In genomic region chr12:64459388-64460024, GRCh38 we compare ENCODE assay signal across 8 cellular contexts. TPM values are rescaled to one million over a fixed set of nuclear protein-coding genes. Genes with fewer than 3 reads are reported as not detected.
DNase-seq lines count a peak whose midpoint lies in the region; ATAC-seq, FAIRE-seq and TF ChIP-seq lines count a peak whose summit lies in the region.

No MANE protein-coding gene starts in this region.

- in situ Hi-C loops in GM13976 (cut with MboI; ENCODE audit: low sequenced_read_pairs, unreplicated experiment), result no loop called here

- no peak for FAIRE-seq in GM12891 (lab: Jason Lieb, UNC)

- TF ChIP-seq POLR2A in GM12891 (IDR thresholded peaks at IDR 0.05; ENCODE audit: low read depth, low read length), result no peak

- no peaks in the 10 kb centered on the region for H3K27me3 Mint-ChIP-seq in activated naive CD8-positive, alpha-beta T cell treated with anti-CD3 and anti-CD28 coated beads, Interleukin-2, amount 10 ng/mL, durations not matched to agents 7 days and 5 days
- H3K27me3 Mint-ChIP-seq in memory B cell, result no peaks in the 10 kb centered on the region

- POLR2A ChIA-PET in activated naive CD8-positive, alpha-beta T cell treated with anti-CD3 and anti-CD28 coated beads, Interleukin-2, amount 10 ng/mL, durations not matched to agents 7 days and 5 days (lab: Charles Lee), result interaction anchor here (1.5 kb wide), 1 partner anchor 56 kb away, joined by 4 read pairs; the partner anchor contains the start of gene XPOT

- peak overlapping the region; percentile 84 for H3K4me3 Mint-ChIP-seq in activated naive CD8-positive, alpha-beta T cell treated with anti-CD3 and anti-CD28 coated beads, Interleukin-2, amount 10 ng/mL, durations not matched to agents 7 days and 5 days
- H3K4me3 Mint-ChIP-seq in memory B cell, result peak overlapping the region; percentile 84

- ATAC-seq in HG02981 (IDR thresholded peaks at IDR 0.05; ENCODE audit: unreplicated experiment) (peak; percentile 54), memory B cell (ENCODE audit: low read depth) (peak; percentile 53), GM21717 (IDR thresholded peaks at IDR 0.05; ENCODE audit: unreplicated experiment) (no peak), GM18861 (IDR thresholded peaks at IDR 0.05; ENCODE audit: unreplicated experiment) (no peak)
- peak; percentile 50 for ATAC-seq in activated naive CD8-positive, alpha-beta T cell treated with anti-CD3 and anti-CD28 coated beads, Interleukin-2, amount 10 ng/mL, durations not matched to agents 7 days and 5 days (ENCODE audit: low read depth)

- no peak for TF ChIP-seq CTCF in GM13976 (IDR thresholded peaks at IDR 0.05; ENCODE audit: borderline replicate concordance, control extremely low read depth, extremely low read depth, insufficient read depth, missing control alignments)

- H3K4me1 Mint-ChIP-seq in activated naive CD8-positive, alpha-beta T cell treated with anti-CD3 and anti-CD28 coated beads, Interleukin-2, amount 10 ng/mL, durations not matched to agents 7 days and 5 days, result peaks cover 30% of the 10 kb centered on the region
- H3K4me1 Mint-ChIP-seq in memory B cell, result peaks cover 24% of the 10 kb centered on the region

- peaks cover 13% of the 10 kb centered on the region for H3K36me3 Mint-ChIP-seq in activated naive CD8-positive, alpha-beta T cell treated with anti-CD3 and anti-CD28 coated beads, Interleukin-2, amount 10 ng/mL, durations not matched to agents 7 days and 5 days
- peaks cover 14% of the 10 kb centered on the region for H3K36me3 Mint-ChIP-seq in memory B cell

- DNase-seq in GM13976 (ENCODE audit: low spot score) (peak; percentile 16), memory B cell (ENCODE audit: low spot score in 2 of 2) (no peak), DMS153 (lab: John Stamatoyannopoulos, UW) (no peak), GM12891 (ENCODE audit: insufficient read length, low spot score) (no peak)
- no peak for DNase-seq in activated naive CD8-positive, alpha-beta T cell treated with anti-CD3 and anti-CD28 coated beads, Interleukin-2, amount 10 ng/mL, durations not matched to agents 7 days and 5 days

- H3K27ac Mint-ChIP-seq in activated naive CD8-positive, alpha-beta T cell treated with anti-CD3 and anti-CD28 coated beads, Interleukin-2, amount 10 ng/mL, durations not matched to agents 7 days and 5 days, result peak overlapping the region; percentile 95
- H3K27ac Mint-ChIP-seq in memory B cell, result peak overlapping the region; percentile 95

- no peaks in the 10 kb centered on the region for H3K9me3 Mint-ChIP-seq in activated naive CD8-positive, alpha-beta T cell treated with anti-CD3 and anti-CD28 coated beads, Interleukin-2, amount 10 ng/mL, durations not matched to agents 7 days and 5 days
- no peaks in the 10 kb centered on the region for H3K9me3 Mint-ChIP-seq in memory B cell

TF ChIP-seq in GM12891, 5 proteins besides CTCF, POLR2A, EP300 and RAD21:
- TF ChIP-seq POLR2AphosphoS5 (IDR thresholded peaks at IDR 0.05; ENCODE audit: low read depth, low read length) (no peak), TAF1 (IDR thresholded peaks at IDR 0.05; ENCODE audit: low read depth, low read length) (no peak), POU2F2 (IDR thresholded peaks at IDR 0.05; ENCODE audit: low read depth, low read length) (no peak), PAX5 (IDR thresholded peaks at IDR 0.05; ENCODE audit: insufficient read depth, low read length, severe bottlenecking) (no peak), SPI1 (IDR thresholded peaks at IDR 0.05; ENCODE audit: low read depth, low read length) (no peak)

RNA-seq across cellular contexts. Expression of gene TBK1, which starts 7.6 kb away (rescaled TPM):
- total RNA-seq in activated naive CD8-positive, alpha-beta T cell treated with anti-CD3 and anti-CD28 coated beads, Interleukin-2, amount 10 ng/mL, durations not matched to agents 7 days and 5 days, result 10 to 100 TPM; 25.2 to 29.8 TPM
- 16.6 TPM for polyA plus RNA-seq in GM12891 (2012; ENCODE audit: low read depth, missing spikeins)

RNA-seq across cellular contexts. Expression of gene XPOT, which starts 55.3 kb away (rescaled TPM):
- total RNA-seq in activated naive CD8-positive, alpha-beta T cell treated with anti-CD3 and anti-CD28 coated beads, Interleukin-2, amount 10 ng/mL, durations not matched to agents 7 days and 5 days, result 100 to 1,000 TPM in 1 of 2 experiments, 10 to 100 TPM in 1; 98.7 to 107 TPM
- 24.6 TPM for polyA plus RNA-seq in GM12891 (2012; ENCODE audit: low read depth, missing spikeins)

Comparison
In these comparisons a context has a peak if more than half of its experiments do, and no peak if none do; other contexts are left out.
1. ATAC-seq: peak in HG02981 (single experiment), activated naive CD8-positive, alpha-beta T cell treated with anti-CD3 and anti-CD28 coated beads, Interleukin-2, amount 10 ng/mL, durations not matched to agents 7 days and 5 days (single experiment) and memory B cell (single experiment); none in GM21717 (single experiment) and GM18861 (single experiment).